ENCODE assay signal across 18 cellular contexts in the genomic region with DNA sequence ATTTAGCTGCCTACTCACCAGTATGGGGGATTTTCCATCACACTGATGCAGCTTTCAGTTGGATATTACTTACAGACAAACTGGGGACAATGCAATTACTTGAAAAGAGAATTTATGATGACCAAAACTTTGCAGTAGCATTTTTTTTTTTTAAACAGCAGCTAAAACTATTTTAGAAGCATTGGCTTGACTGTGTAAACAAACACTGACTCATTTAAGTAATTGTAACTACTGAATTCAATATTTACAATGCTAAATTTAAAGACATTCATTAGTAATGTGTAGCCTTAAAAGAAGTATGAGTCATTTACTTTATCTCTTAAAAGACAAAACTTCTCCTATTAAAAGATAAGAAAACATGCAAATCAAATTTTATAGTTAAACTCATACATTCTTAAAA.
DNase-seq lines count a peak whose midpoint lies in the region; ATAC-seq, FAIRE-seq and TF ChIP-seq lines count a peak whose summit lies in the region.
"Had no signal": no experiment of that assay in that cellular context is flagged by ENCODE, and none has a peak within 500 bp of the region (broad histone marks: within the 10 kb centered on the region; RNA-seq: fewer than 3 reads in every experiment).

No MANE protein-coding gene starts in this region.

- no peak overlapping the region for H3K9ac ChIP-seq in neural progenitor cell
- H3K9ac ChIP-seq: BLaER1 treated with 17β-estradiol and CSF1 and Interleukin-3, amounts not matched to agents 10 nM and 100 nM had no signal

- no peaks in the 10 kb centered on the region for H3F3A ChIP-seq in neural progenitor cell (ENCODE audit: low read depth)

- no peaks in the 10 kb centered on the region for H4K20me1 ChIP-seq in neural progenitor cell (ENCODE audit: low read depth)
- H4K20me1 ChIP-seq: BLaER1 treated with 17β-estradiol and CSF1 and Interleukin-3, amounts not matched to agents 10 nM and 100 nM had no signal

- H3K36me3 ChIP-seq in neural progenitor cell: no peaks in the 10 kb centered on the region
- no peaks in the 10 kb centered on the region for H3K36me3 ChIP-seq in pancreas
- H3K36me3 ChIP-seq: BLaER1 treated with 17β-estradiol and CSF1 and Interleukin-3, amounts not matched to agents 10 nM and 100 nM had no signal

- no peak for FAIRE-seq in pancreas (lab: Jason Lieb, UNC)
- FAIRE-seq: RCC 7860 had no signal

- peak; percentile 65 for ATAC-seq in HG02610 (IDR thresholded peaks at IDR 0.05; ENCODE audit: unreplicated experiment)
- ATAC-seq in pancreas: no peak

- H3K4me1 Mint-ChIP-seq in neural progenitor cell: peaks cover 6% of the 10 kb centered on the region

- no peak overlapping the region for H3K4me3 Mint-ChIP-seq in neural progenitor cell

- no peaks in the 10 kb centered on the region for H3K27me3 Mint-ChIP-seq in neural progenitor cell (ENCODE audit: insufficient read depth, low read depth)

- no peak overlapping the region for H3K27ac Mint-ChIP-seq in neural progenitor cell

- intact Hi-C loops in pancreas (cut with DNase I): no loop called here

- H3K9me3 Mint-ChIP-seq in neural progenitor cell: no peaks in the 10 kb centered on the region

- H3K27me3 ChIP-seq in neural progenitor cell (no peaks in the 10 kb centered on the region), pancreas (peaks cover 0 to 4% (median 0%) of the 10 kb centered on the region in 4 donors)

- H3K4me2 ChIP-seq in neural progenitor cell: no peak overlapping the region
- H3K4me2 ChIP-seq: BLaER1 treated with 17β-estradiol and CSF1 and Interleukin-3, amounts not matched to agents 10 nM and 100 nM had no signal

- H3K9me3 ChIP-seq in neural progenitor cell (ENCODE audit: low read depth) (no peaks in the 10 kb centered on the region), pancreas (no peaks in the 10 kb centered on the region)
- H3K9me3 ChIP-seq: BLaER1 treated with 17β-estradiol and CSF1 and Interleukin-3, amounts not matched to agents 10 nM and 100 nM had no signal

- H2AFZ ChIP-seq in neural progenitor cell (replicated peaks): no peak overlapping the region

- H3K4me1 ChIP-seq in neural progenitor cell: peaks cover 9% of the 10 kb centered on the region
- no peaks in the 10 kb centered on the region for H3K4me1 ChIP-seq in pancreas

- no peak overlapping the region for H3K27ac ChIP-seq in neural progenitor cell
- no peak overlapping the region for H3K27ac ChIP-seq in pancreas
- H3K27ac ChIP-seq: BLaER1 treated with 17β-estradiol and CSF1 and Interleukin-3, amounts not matched to agents 10 nM and 100 nM; HL-60 had no signal

- H3K36me3 Mint-ChIP-seq in neural progenitor cell: no peaks in the 10 kb centered on the region

- peak; percentile 45 for DNase-seq in COLO829 (ENCODE audit: low spot score)
- peak; percentile 35 for DNase-seq in LoVo (ENCODE audit: low spot score)
- DNase-seq in epithelial cell of esophagus (ENCODE audit: low read depth): peak; percentile 27
- DNase-seq in neural progenitor cell (ENCODE audit: low spot score): no peak
- no peak for DNase-seq in NCI-H2107 (lab: John Stamatoyannopoulos, UW)
- DNase-seq in NCI-H1092 treated with DMSO at 0.1 percent for 48 hours (lab: John Stamatoyannopoulos, UW): no peak
- DNase-seq in pancreas: no peak
- DNase-seq: DMS 273 treated with DMSO at 0.1 percent for 48 hours, GOT3, KBM-7, NCI-H1092, NCI-H1694 treated with DMSO at 0.1 percent for 48 hours, NCI-H446 treated with DMSO at 0.1 percent for 48 hours, SHP77 had no signal

- H3K79me2 ChIP-seq in neural progenitor cell (ENCODE audit: low read depth): no peaks in the 10 kb centered on the region

- TF ChIP-seq CTCF in epithelial cell of esophagus (IDR thresholded peaks at IDR 0.05; ENCODE audit: insufficient read depth, low read depth, low read length, missing control alignments) (no peak), neural progenitor cell (IDR thresholded peaks at IDR 0.05) (no peak), pancreas (IDR thresholded peaks at IDR 0.05) (no peak)

- H3K4me3 ChIP-seq in epithelial cell of esophagus (ENCODE audit: low read length): no peak overlapping the region
- no peak overlapping the region for H3K4me3 ChIP-seq in neural progenitor cell
- no peak overlapping the region for H3K4me3 ChIP-seq in pancreas
- H3K4me3 ChIP-seq: BLaER1 treated with 17β-estradiol and CSF1 and Interleukin-3, amounts not matched to agents 10 nM and 100 nM had no signal

Comparison
In these comparisons a context has a peak if more than half of its experiments do, and no peak if none do; other contexts are left out.
1. DNase-seq: peak in COLO829 (single experiment), LoVo (single experiment) and epithelial cell of esophagus (single experiment); none in neural progenitor cell (single experiment), NCI-H2107 (single experiment), NCI-H1092 treated with DMSO at 0.1 percent for 48 hours (single experiment) and pancreas (0 of 6).